Comparison of ENCODE assay signal across 33 cellular contexts in the genomic region with DNA sequence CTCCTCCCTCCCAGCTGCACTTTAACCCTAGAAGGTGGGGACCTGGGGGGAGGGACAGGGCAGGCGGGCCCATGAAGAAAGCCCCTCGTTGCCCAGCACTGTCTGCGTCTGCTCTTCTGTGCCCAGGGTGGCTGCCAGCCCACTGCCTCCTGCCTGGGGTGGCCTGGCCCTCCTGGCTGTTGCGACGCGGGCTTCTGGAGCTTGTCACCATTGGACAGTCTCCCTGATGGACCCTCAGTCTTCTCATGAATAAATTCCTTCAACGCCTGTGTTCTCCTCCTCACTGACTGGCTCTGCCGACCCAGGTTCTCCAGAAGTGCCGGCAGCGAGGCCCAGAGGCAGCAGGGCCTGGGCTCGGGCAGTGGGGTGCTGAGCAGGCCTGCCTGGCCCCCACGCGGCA. TPM values are rescaled to one million over a fixed set of nuclear protein-coding genes. Genes with fewer than 3 reads are reported as not detected.
"Had no signal": no experiment of that assay in that cellular context is flagged by ENCODE, and none has a peak within 500 bp of the region (broad histone marks: within the 10 kb centered on the region; RNA-seq: fewer than 3 reads in every experiment).

No MANE protein-coding gene starts in this region.

- H2AFZ ChIP-seq: PC-9 had no signal

- DNase-seq: activated CD4-positive, alpha-beta T cell treated with anti-CD3 and anti-CD28 coated beads, Interleukin-2, amount 10 ng/mL, durations not matched to agents 7 days and 5 days; activated CD4-positive, alpha-beta T cell treated with anti-CD3 and anti-CD28 coated beads, Interleukin-2, amount 50 U/mL, for 48 hours; activated CD8-positive, alpha-beta T cell treated with anti-CD3 and anti-CD28 coated beads, Interleukin-2, amount 10 ng/mL, durations not matched to agents 7 days and 5 days; activated gamma-delta T cell treated with Interleukin-2 at 50 U/mL for 16 hours; activated naive CD4-positive, alpha-beta T cell treated with anti-CD3 and anti-CD28 coated beads for 36 hours; activated T-cell treated with anti-CD3 and anti-CD28 coated beads, Interleukin-2, amount 50 U/mL, for 24 hours; adrenal gland; body of pancreas; caudate nucleus; Karpas-422; KBM-7; NCI-H1105; NCI-H1436; NCI-H1694; NCI-H2029; NCI-H510A; NCI-H526; NCI-H748 treated with DMSO at 0.1 percent for 48 hours; NK-92 treated with Interleukin-12 subunit alpha and Interleukin-12 subunit beta, amount 100 ng/mL, for 24 hours; PC-9; SHP77; SJCRH30; T1000 had no signal

- H3K36me3 ChIP-seq: adrenal gland, breast epithelium, SJCRH30 had no signal

- H3K4me1 ChIP-seq: body of pancreas, breast epithelium had no signal

- ATAC-seq: activated CD8-positive, alpha-beta T cell treated with anti-CD3 and anti-CD28 coated beads, Interleukin-2, amount 10 ng/mL, durations not matched to agents 7 days and 5 days; activated naive CD4-positive, alpha-beta T cell treated with anti-CD3 and anti-CD28 coated beads, Interleukin-2, amount 50 U/mL, for 72 hours; body of pancreas had no signal

- H3K9me3 ChIP-seq: adrenal gland, body of pancreas, breast epithelium, SJCRH30 had no signal

- H3K4me3 Mint-ChIP-seq: activated CD4-positive, alpha-beta T cell treated with anti-CD3 and anti-CD28 coated beads, Interleukin-2, amount 10 ng/mL, durations not matched to agents 7 days and 5 days; activated CD8-positive, alpha-beta T cell treated with anti-CD3 and anti-CD28 coated beads, Interleukin-2, amount 10 ng/mL, durations not matched to agents 7 days and 5 days; activated naive CD4-positive, alpha-beta T cell treated with anti-CD3 and anti-CD28 coated beads for 36 hours; activated T-cell treated with anti-CD3 and anti-CD28 coated beads, Interleukin-2, amount 50 U/mL, for 24 hours had no signal

- H3K27me3 ChIP-seq: adrenal gland, body of pancreas, breast epithelium, SJCRH30 had no signal

- FAIRE-seq: astrocyte, RCC 7860, TTC549 had no signal

- H3K4me3 ChIP-seq: adrenal gland, body of pancreas, breast epithelium, PC-9, SJCRH30, SK-N-MC had no signal

- H3K36me3 Mint-ChIP-seq: activated naive CD4-positive, alpha-beta T cell treated with anti-CD3 and anti-CD28 coated beads, Interleukin-2, amount 50 U/mL, for 72 hours had no signal

- H3K27ac Mint-ChIP-seq: activated CD4-positive, alpha-beta T cell treated with anti-CD3 and anti-CD28 coated beads, Interleukin-2, amount 10 ng/mL, durations not matched to agents 7 days and 5 days; activated CD8-positive, alpha-beta T cell treated with anti-CD3 and anti-CD28 coated beads, Interleukin-2, amount 10 ng/mL, durations not matched to agents 7 days and 5 days; activated naive CD4-positive, alpha-beta T cell treated with anti-CD3 and anti-CD28 coated beads for 36 hours; activated T-cell treated with anti-CD3 and anti-CD28 coated beads, Interleukin-2, amount 50 U/mL, for 24 hours had no signal

- H3K9me3 Mint-ChIP-seq: activated CD4-positive, alpha-beta T cell treated with anti-CD3 and anti-CD28 coated beads, Interleukin-2, amount 10 ng/mL, durations not matched to agents 7 days and 5 days; activated naive CD4-positive, alpha-beta T cell treated with anti-CD3 and anti-CD28 coated beads for 36 hours; activated naive CD4-positive, alpha-beta T cell treated with anti-CD3 and anti-CD28 coated beads, Interleukin-2, amount 50 U/mL, for 72 hours; activated T-cell treated with anti-CD3 and anti-CD28 coated beads, Interleukin-2, amount 50 U/mL, for 24 hours had no signal

- H3K4me2 ChIP-seq: PC-9 had no signal

- H3K27ac ChIP-seq: adrenal gland, body of pancreas, PC-9, SJCRH30, SK-N-MC had no signal

RNA-seq across cellular contexts. Expression of a gene that starts 6.5 kb away (rescaled TPM):
- total RNA-seq: activated CD8-positive, alpha-beta T cell treated with anti-CD3 and anti-CD28 coated beads, Interleukin-2, amount 10 ng/mL, durations not matched to agents 7 days and 5 days; adrenal gland; body of pancreas; breast epithelium; MCF 10A; OCI-LY7; PC-9; SJCRH30; T-helper 1 cell treated with Interleukin-12 subunit alpha and Interleukin-12 subunit beta and Interleukin-4 antibody, amounts not matched to agents 30 ng/mL and 1 ng/mL, for 36 hours; T-helper 2 cell treated with Interferon-gamma antibody and Interleukin-4, amounts not matched to agents 100 ng/mL and 5 ng/mL, for 36 hours had no signal
- polyA plus RNA-seq: adrenal gland had no signal

RNA-seq across cellular contexts. Expression of a gene that starts 14.1 kb away (rescaled TPM):
- total RNA-seq: OCI-LY7 had no signal
